ENCODE assay signal across 28 cellular contexts in the genomic region with DNA sequence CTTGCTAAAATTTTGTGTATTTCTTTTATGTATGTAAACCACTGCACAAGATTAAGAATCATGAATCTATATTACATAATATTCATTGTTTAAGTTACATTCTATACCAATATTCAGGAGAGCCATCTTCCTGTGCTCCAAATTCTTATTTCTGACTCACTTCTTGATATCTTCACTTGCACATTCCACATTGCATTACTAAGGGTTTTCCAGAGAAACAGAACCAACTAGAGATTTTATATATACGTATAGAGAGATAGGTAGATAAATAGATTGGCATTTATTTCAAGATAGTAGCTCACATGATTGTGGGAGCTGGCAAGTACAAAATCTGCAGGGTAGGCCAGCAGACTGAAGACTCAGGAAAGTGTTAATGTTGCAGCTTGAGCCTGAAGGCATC.
"Had no signal": no experiment of that assay in that cellular context is flagged by ENCODE, and none has a peak within 500 bp of the region (broad histone marks: within the 10 kb centered on the region; RNA-seq: fewer than 3 reads in every experiment).

No MANE protein-coding gene starts in this region.

- H3K9me3 ChIP-seq: breast epithelium had no signal

- DNase-seq: activated B cell treated with CpG ODN at 0.5 μM for 24 hours; activated CD4-positive, alpha-beta memory T cell treated with anti-CD3 and anti-CD28 coated beads, Interleukin-2, amount 10 ng/mL, durations not matched to agents 7 days and 5 days; activated CD4-positive, alpha-beta T cell treated with anti-CD3 and anti-CD28 coated beads for 36 hours; activated CD4-positive, alpha-beta T cell treated with anti-CD3 and anti-CD28 coated beads, Interleukin-2, amount 50 U/mL, for 1 hour; activated CD8-positive, alpha-beta memory T cell treated with anti-CD3 and anti-CD28 coated beads, Interleukin-2, amount 50 U/mL, for 4 hours; activated naive CD4-positive, alpha-beta T cell treated with anti-CD3 and anti-CD28 coated beads, Interleukin-2, amount 50 U/mL, for 16 hours; activated naive CD8-positive, alpha-beta T cell treated with anti-CD3 and anti-CD28 coated beads, Interleukin-2, amount 10 ng/mL, durations not matched to agents 7 days and 5 days; activated T-cell treated with anti-CD3 and anti-CD28 coated beads, Interleukin-2, amount 50 U/mL, for 72 hours; adrenal gland; aorta; MV-4-11; NCI-H1092 treated with DMSO at 0.1 percent for 48 hours; NCI-H1417 treated with DMSO at 0.1 percent for 48 hours; NCI-H1694; NCI-H2029; NCI-H2107; NCI-H2171 treated with DMSO at 0.1 percent for 48 hours; NCI-H345; NCI-H510A; NCI-H526 treated with DMSO at 0.1 percent for 48 hours; PC-9; T-cell; T-helper 2 cell; T1000 had no signal

- H3K36me3 ChIP-seq: adrenal gland, breast epithelium had no signal

- H3K27ac ChIP-seq: adrenal gland, breast epithelium, KMS-11, PC-9, SK-N-MC had no signal

- H3K27me3 ChIP-seq: adrenal gland, breast epithelium had no signal

- H3K4me1 ChIP-seq: breast epithelium had no signal

- H3K4me3 ChIP-seq: adrenal gland, breast epithelium, PC-9, SK-N-MC had no signal

- ATAC-seq: activated CD4-positive, alpha-beta T cell treated with anti-CD3 and anti-CD28 coated beads for 36 hours; activated T-cell treated with anti-CD3 and anti-CD28 coated beads, Interleukin-2, amount 50 U/mL, for 72 hours; Right ventricle myocardium inferior; T-cell had no signal
